Comparison of ENCODE assay signal across 1 cellular context in the genomic region with DNA sequence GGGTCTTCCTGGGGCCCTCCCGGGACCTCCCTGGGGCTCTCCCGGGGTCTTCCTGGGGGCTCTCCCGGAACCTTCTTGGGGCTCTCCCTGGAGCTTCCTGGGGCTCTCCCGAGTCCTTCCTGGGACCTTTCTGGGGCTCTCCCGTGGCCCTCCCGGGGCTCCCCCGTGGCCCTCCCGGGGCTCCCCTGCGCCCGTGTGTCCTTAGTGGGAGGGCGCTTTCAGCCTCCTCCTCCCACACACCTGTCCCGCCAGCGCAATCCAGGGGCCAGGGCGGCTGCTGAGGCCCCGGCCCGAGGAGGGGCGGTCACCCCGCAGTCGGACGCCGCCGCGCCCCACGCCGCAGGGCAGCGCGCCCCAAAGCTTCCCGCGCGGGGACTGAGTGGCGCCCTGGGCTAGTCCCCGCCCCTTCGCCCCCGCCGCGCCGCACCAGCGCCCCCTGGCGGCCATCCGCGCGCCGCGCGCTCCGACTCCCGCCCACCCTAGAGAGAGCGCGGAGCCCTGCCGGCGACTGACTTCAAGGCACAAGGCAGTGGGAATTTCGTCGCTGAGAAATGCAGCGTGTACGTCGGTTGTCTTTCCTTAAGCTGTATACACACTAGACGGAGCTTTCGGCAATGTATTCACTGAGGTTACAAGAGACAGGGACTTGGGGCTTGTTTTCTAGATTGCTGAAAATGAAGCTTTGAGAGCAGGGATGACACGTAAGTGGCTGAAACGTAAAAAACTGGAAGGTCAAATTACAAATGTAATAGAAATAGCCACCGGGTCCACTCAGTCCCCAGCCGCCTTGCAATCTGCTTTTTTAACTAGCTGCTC.
A peak's percentile ranks its signal among the peaks of the same experiment; 100 is the strongest.
TF ChIP-seq lines count a peak whose summit lies in the region.

No MANE protein-coding gene starts in this region.

TF ChIP-seq in H1, 55 proteins besides CTCF, POLR2A, EP300 and RAD21:
- TF ChIP-seq, protein P1, sequence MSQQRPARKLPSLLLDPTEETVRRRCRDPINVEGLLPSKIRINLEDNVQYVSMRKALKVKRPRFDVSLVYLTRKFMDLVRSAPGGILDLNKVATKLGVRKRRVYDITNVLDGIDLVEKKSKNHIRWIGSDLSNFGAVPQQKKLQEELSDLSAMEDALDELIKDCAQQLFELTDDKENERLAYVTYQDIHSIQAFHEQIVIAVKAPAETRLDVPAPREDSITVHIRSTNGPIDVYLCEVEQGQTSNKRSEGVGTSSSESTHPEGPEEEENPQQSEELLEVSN (IDR thresholded peaks at IDR 0.05), result peak; percentile 45; the same call in 1 of the 2 replicates
- peak; percentile 23 for TF ChIP-seq ASH2L (IDR thresholded peaks at IDR 0.05; ENCODE audit: low read length)
- peak; percentile 50 for TF ChIP-seq KDM4A (IDR thresholded peaks at IDR 0.05; ENCODE audit: low read depth, low read length, severe bottlenecking)
- peak; percentile 36; the same call in 1 of the 2 replicates for TF ChIP-seq BACH1 (IDR thresholded peaks at IDR 0.05; ENCODE audit: low read length)
- TF ChIP-seq PHF8 (conservative IDR thresholded peaks at IDR 0.05; ENCODE audit: low read depth, low read length), result no peak
- peak; percentile 28; the same call in 1 of the 2 replicates for TF ChIP-seq EGR1 (IDR thresholded peaks at IDR 0.05; ENCODE audit: borderline replicate concordance, low read depth, low read length)
- peak; percentile 24 for TF ChIP-seq EZH2 (IDR thresholded peaks at IDR 0.05; ENCODE audit: low read depth, low read length, severe bottlenecking)
- 0 out of 2 replicates have a peak, but pooled peaks have one; percentile 22 for TF ChIP-seq SUZ12 (IDR thresholded peaks at IDR 0.05; ENCODE audit: low read length)
- TF ChIP-seq, protein P2, sequence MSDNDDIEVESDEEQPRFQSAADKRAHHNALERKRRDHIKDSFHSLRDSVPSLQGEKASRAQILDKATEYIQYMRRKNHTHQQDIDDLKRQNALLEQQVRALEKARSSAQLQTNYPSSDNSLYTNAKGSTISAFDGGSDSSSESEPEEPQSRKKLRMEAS (IDR thresholded peaks at IDR 0.05), result peak; percentile 57; the same call in 1 of the 2 replicates
- TF ChIP-seq MAFK (IDR thresholded peaks at IDR 0.05; ENCODE audit: low read depth, low read length), result no peak
- peak; percentile 43; the same call in 1 of the 2 replicates for TF ChIP-seq TEAD4 (IDR thresholded peaks at IDR 0.05; ENCODE audit: low read depth, low read length)
